ENCODE assay signal across 16 cellular contexts in the genomic region with DNA sequence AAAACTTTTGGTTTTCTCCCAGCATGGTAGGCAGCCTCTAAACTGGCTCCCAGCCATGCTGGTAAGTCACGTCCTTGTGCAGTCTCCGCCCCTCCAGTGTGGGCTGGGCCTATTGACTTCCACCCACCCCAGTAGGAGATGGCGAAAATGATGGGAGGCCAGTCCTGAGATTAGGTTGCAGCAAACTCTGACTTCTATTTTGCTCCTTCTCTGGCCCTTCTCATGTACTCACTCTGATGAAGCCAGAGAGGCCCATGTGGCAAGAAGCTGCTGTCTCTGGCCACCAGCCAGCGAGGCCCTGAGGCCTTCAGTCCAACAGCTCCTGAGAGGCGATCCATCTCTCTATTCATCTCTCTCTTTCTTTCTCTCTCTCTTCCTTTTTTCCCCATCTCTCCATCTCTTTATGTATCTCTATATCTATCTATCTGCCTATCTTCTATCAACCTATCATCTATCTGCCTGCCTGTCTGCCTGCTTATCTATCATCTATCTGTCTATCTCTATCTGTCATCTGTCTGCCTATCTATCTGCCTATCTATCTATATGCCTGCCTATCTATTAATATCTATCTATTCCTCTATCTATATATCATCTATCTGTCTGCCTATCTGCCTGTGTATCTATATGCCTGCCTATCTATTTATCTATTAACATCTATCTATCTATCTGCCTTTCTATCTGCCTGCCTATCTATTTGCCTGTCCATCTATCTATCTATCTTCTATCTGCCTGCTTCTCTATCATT. TPM values are rescaled to one million over a fixed set of nuclear protein-coding genes. Genes with fewer than 3 reads are reported as not detected.
DNase-seq lines count a peak whose midpoint lies in the region; ATAC-seq and TF ChIP-seq lines count a peak whose summit lies in the region.
"Had no signal": no experiment of that assay in that cellular context is flagged by ENCODE, and none has a peak within 500 bp of the region (broad histone marks: within the 10 kb centered on the region; RNA-seq: fewer than 3 reads in every experiment).

No MANE protein-coding gene starts in this region.

- H3K4me3 ChIP-seq in right atrium auricular region (no peak overlapping the region), esophagus muscularis mucosa (no peak overlapping the region)
- H3K4me3 ChIP-seq: pancreas had no signal

- TF ChIP-seq CTCF in right atrium auricular region (IDR thresholded peaks at IDR 0.05), result no peak
- no peak for TF ChIP-seq CTCF in esophagus muscularis mucosa (IDR thresholded peaks at IDR 0.05)

- 44% methylated on average over 5 of the region's 5 CpGs for WGBS in esophagus muscularis mucosa

- intact Hi-C loops in Right ventricle myocardium inferior (cut with DNase I), result no loop called here
- intact Hi-C loops in esophagus muscularis mucosa (cut with DNase I), result loop anchor here (5.0 kb wide), 1 partner anchor 54 kb away; a partner anchor contains a TSS

- peak; percentile 80 for DNase-seq in Right ventricle myocardium inferior (ENCODE audit: missing footprints)
- no peak for DNase-seq in right atrium auricular region (ENCODE audit: low spot score)
- no peak for DNase-seq in esophagus muscularis mucosa (ENCODE audit: extremely low spot score)
- peak; percentile 24 for DNase-seq in mucosa of gallbladder (ENCODE audit: low spot score)
- no peak for DNase-seq in ACHN
- no peak for DNase-seq in superior temporal gyrus (ENCODE audit: extremely low spot score)
- DNase-seq in activated T-cell treated with anti-CD3 and anti-CD28 coated beads, Interleukin-2, amount 50 U/mL, for 48 hours, result no peak
- DNase-seq: activated CD4-positive, CD25-positive, alpha-beta regulatory T cell treated with anti-CD3 and anti-CD28 coated beads, Interleukin-2, amount 50 U/mL, for 72 hours; caudate nucleus; foreskin keratinocyte; NCI-H69; pancreas; stimulated activated CD4-positive, alpha-beta T cell treated with anti-CD3 and anti-CD28 coated beads, Interleukin-4, amount 100 ng/mL, for 24 hours had no signal

- no peak for TF ChIP-seq EP300 in esophagus muscularis mucosa (IDR thresholded peaks at IDR 0.05)

- no peaks in the 10 kb centered on the region for H3K4me1 ChIP-seq in right atrium auricular region
- peaks cover 4 to 76% (median 71%) of the 10 kb centered on the region in 4 donors for H3K4me1 ChIP-seq in esophagus muscularis mucosa
- H3K4me1 ChIP-seq: foreskin keratinocyte, pancreas had no signal

- H3K9me3 ChIP-seq in right atrium auricular region, result peaks cover 0 to 9% of the 10 kb centered on the region in 2 donors
- H3K9me3 ChIP-seq in esophagus muscularis mucosa, result no peaks in the 10 kb centered on the region
- H3K9me3 ChIP-seq: pancreas had no signal

- in situ Hi-C loops in ACHN (cut with HindIII; ENCODE audit: low pct_ligation_motif_present, low pct_unique_long_range_greater_than_20kb, low sequenced_read_pairs), result no loop called here

- H3K36me3 ChIP-seq in right atrium auricular region (no peaks in the 10 kb centered on the region), esophagus muscularis mucosa (no peaks in the 10 kb centered on the region)
- H3K36me3 ChIP-seq: pancreas had no signal

- H3K27ac ChIP-seq in right atrium auricular region (no peak overlapping the region), esophagus muscularis mucosa (replicated peaks in 1 of 4) (peak overlapping the region; percentile 87 to 89 (median 88))
- H3K27ac ChIP-seq: foreskin keratinocyte, HL-60, pancreas had no signal

- H3K27me3 ChIP-seq in right atrium auricular region (no peaks in the 10 kb centered on the region), esophagus muscularis mucosa (no peaks in the 10 kb centered on the region)
- H3K27me3 ChIP-seq: pancreas had no signal

- ATAC-seq in Right ventricle myocardium inferior (peak; percentile 84), GM19324 (IDR thresholded peaks at IDR 0.05; ENCODE audit: low FRiP score, unreplicated experiment) (no peak)
- ATAC-seq: activated T-helper 17 cell treated with anti-CD3 and anti-CD28 coated beads, Interleukin-2, amount 50 U/mL, for 72 hours; foreskin keratinocyte had no signal

- TF ChIP-seq POLR2A in esophagus muscularis mucosa (IDR thresholded peaks at IDR 0.05; ENCODE audit: low read depth), result no peak

RNA-seq across cellular contexts. Expression of a gene that starts 52.6 kb away (rescaled TPM):
- 23.8 TPM for total RNA-seq in Right ventricle myocardium inferior
- total RNA-seq in right atrium auricular region, result 10 to 100 TPM; 20.9 to 26.1 TPM
- 10 to 100 TPM; 36.6 to 57.7 (median 43.5) TPM for total RNA-seq in esophagus muscularis mucosa
- total RNA-seq in mucosa of gallbladder, result 63.7 TPM

Comparison
In these comparisons a context has a peak if more than half of its experiments do, and no peak if none do; other contexts are left out.
1. DNase-seq: peak in Right ventricle myocardium inferior (single experiment) and mucosa of gallbladder (single experiment); none in right atrium auricular region (single experiment), esophagus muscularis mucosa (single experiment), ACHN (single experiment), superior temporal gyrus (single experiment) and activated T-cell treated with anti-CD3 and anti-CD28 coated beads, Interleukin-2, amount 50 U/mL, for 48 hours (0 of 2).
2. H3K27ac ChIP-seq: peak in esophagus muscularis mucosa (4 of 4); none in right atrium auricular region (0 of 2).